ENCODE assay signal across 8 cellular contexts in the genomic region with DNA sequence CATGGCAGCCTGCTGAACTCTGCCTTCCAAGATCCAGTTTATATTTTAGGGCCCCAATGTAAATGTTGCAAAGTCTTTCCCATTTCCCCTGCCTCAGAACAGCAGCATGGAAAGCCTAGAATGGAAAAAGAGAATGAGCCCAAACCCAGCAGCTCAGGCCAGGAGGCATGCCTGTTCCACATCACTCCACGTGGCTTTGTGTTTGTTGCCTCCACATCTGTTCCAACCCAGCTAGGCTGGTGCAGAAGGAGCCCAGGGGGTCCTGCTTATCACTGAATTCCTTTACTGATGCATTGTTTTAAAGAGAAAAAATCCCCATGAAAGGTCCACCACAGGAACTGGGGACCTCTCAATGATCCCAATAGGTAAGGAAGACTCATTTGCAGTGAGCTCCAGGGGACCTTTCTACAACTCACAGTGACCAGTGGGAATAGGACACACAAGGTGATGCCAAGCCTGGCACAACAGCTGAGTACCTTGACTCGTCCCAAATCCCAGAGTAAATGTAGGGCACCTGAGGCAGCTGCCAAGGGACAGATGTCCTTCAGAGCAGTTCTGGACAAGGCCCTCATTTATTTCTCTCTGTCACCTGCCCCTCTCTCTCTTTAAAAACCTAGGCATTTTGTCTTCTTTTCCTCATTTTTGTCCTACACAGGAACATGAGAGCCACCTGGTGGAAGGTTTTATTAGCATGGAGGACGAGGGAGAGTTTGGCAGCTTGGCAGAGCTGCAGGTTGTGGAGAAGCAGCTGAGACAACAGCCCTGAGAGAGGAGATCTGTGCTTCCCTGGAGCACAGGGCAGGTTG. TPM values are rescaled to one million over a fixed set of nuclear protein-coding genes. Genes with fewer than 3 reads are reported as not detected.
DNase-seq lines count a peak whose midpoint lies in the region; ATAC-seq and TF ChIP-seq lines count a peak whose summit lies in the region.

No MANE protein-coding gene starts in this region.

- TF ChIP-seq POLR2A in right lobe of liver (IDR thresholded peaks at IDR 0.05), result no peak

- peak overlapping the region in 1 of 3 donors; percentile 24 for H3K27ac ChIP-seq in right lobe of liver

- ATAC-seq in right lobe of liver, result peak; percentile 90 to 97 (median 94)
- ATAC-seq in HG03469 (IDR thresholded peaks at IDR 0.05; ENCODE audit: unreplicated experiment), result no peak
- ATAC-seq in HG03097 (IDR thresholded peaks at IDR 0.05; ENCODE audit: low FRiP score, unreplicated experiment), result no peak

- no peaks in the 10 kb centered on the region for H3K4me1 ChIP-seq in right lobe of liver

- H3K36me3 ChIP-seq in right lobe of liver, result no peaks in the 10 kb centered on the region

- no peak overlapping the region for H3K4me3 ChIP-seq in right lobe of liver

- intact Hi-C loops in right lobe of liver (cut with DNase I), result no loop called here
- intact Hi-C loops in posterior vena cava (cut with DNase I), result no loop called here

- H3K9me3 ChIP-seq in right lobe of liver, result no peaks in the 10 kb centered on the region

- H3K27me3 ChIP-seq in right lobe of liver, result no peaks in the 10 kb centered on the region

- DNase-seq in NCI-H1105 treated with DMSO at 0.1 percent for 48 hours (lab: John Stamatoyannopoulos, UW) (peak; percentile 9), NCI-H1105 (lab: John Stamatoyannopoulos, UW) (no peak), HuH-7 (ENCODE audit: low spot score) (peak; percentile 52), amniotic epithelial cell (ENCODE audit: low read depth) (peak; percentile 10), right lobe of liver (peak; percentile 31 to 60 (median 45)), posterior vena cava (ENCODE audit: low spot score) (no peak)

- TF ChIP-seq CTCF in right lobe of liver (IDR thresholded peaks at IDR 0.05), result peak; percentile 51 to 72 (median 68)

- WGBS in right lobe of liver (ENCODE audit: insufficient coverage, low coverage, low lambda C conversion rate, missing lambda C conversion rate), result 5% methylated on average over 3 of the region's 3 CpGs

RNA-seq across cellular contexts. Expression of gene ADAMTS17, which starts 41.7 kb away (rescaled TPM):
- total RNA-seq in right lobe of liver (10 to 100 TPM; 14.6 to 34.7 (median 24.2) TPM), posterior vena cava (1 to 10 TPM; 4.0 to 6.8 TPM)

Comparison
In these comparisons a context has a peak if more than half of its experiments do, and no peak if none do; other contexts are left out.
1. DNase-seq: peak in NCI-H1105 treated with DMSO at 0.1 percent for 48 hours (single experiment), HuH-7 (single experiment), amniotic epithelial cell (single experiment) and right lobe of liver (3 of 3); none in NCI-H1105 (single experiment) and posterior vena cava (single experiment).
2. ATAC-seq: peak in right lobe of liver (4 of 4); none in HG03469 (single experiment) and HG03097 (single experiment).